In the genomic region with DNA sequence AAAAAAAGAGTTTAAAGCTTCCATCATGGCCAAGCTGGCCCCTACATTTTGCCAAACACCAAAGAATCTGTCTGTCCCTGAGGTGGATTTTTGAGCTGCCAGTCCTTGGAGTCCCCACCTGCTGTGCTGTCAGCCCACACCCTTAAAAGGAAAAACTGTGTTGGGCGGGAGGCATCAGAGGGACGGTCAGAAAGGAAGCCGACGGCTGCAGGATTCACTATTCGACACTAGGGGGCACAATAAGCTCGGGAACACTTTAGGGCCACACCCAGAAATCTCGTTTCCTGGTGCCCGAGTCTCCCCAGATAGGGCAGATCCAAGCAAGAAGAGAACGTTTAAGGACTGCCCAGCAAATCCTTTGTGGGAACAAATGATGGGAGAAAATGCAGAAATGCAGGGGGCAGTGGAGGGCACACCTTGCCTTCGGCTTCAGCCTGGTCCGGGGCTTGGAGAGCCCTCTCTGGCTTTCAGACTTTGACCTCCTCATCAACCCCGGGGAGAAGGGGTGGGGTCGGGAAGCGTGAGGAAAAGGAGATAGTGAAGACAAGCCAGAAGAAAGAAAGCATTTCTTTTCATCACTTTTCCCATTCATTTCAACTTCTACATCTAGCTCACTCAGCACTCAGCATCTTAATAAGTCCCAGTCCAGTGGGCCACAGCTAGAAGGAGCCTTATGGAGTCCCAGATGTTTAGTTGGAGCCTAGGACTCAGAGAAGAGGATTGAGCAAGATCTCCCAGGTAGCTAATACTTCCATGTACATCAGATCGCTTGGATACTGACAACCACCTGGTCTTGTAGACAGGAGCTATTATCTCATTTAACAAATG, we compare ENCODE assay signal across 8 cellular contexts. TPM values are rescaled to one million over a fixed set of nuclear protein-coding genes. Genes with fewer than 3 reads are reported as not detected.
A peak's percentile ranks its signal among the peaks of the same experiment; 100 is the strongest.
DNase-seq lines count a peak whose midpoint lies in the region; ATAC-seq, FAIRE-seq and TF ChIP-seq lines count a peak whose summit lies in the region.

No MANE protein-coding gene starts in this region.

- peak; percentile 85 to 86 for TF ChIP-seq RAD21 in A549 (conservative IDR thresholded peaks at IDR 0.05 in 1 of 2, IDR thresholded peaks at IDR 0.05 in 1 of 2)

- peak overlapping the region; percentile 83 to 91 for H3K27ac ChIP-seq in A549

- POLR2A ChIA-PET in A549 (lab: Yijun Ruan, JAX) = interaction anchor here (1.5 to 1.6 kb wide), 3 partner anchors 75 to 314 kb away, joined by 4 to 7 read pairs (median 5); partner anchors contain the start of gene MOV10

- FAIRE-seq in A549 (lab: Jason Lieb, UNC) = no peak

- H3K36me3 ChIP-seq in kidney epithelial cell (ENCODE audit: control insufficient read depth, insufficient read depth, low read length) = no peaks in the 10 kb centered on the region

- TF ChIP-seq EP300 in A549 (IDR thresholded peaks at IDR 0.05) = no peak

- CTCF ChIA-PET in A549 (lab: Yijun Ruan, JAX) = interaction anchor here (0.6 to 10.1 kb wide), 45 partner anchors 10 to 414 kb away, joined by 3 to 165 read pairs (median 5); partner anchors contain the start of genes MOV10, PPM1J and RHOC

- DNase-seq in A549 (ENCODE audit: low read depth in 1 of 2, low spot score in 1 of 2) (peak; percentile 74 to 90), NCI-H446 (lab: John Stamatoyannopoulos, UW) (peak; percentile 94 to 96), cerebellum (ENCODE audit: low spot score) (peak; percentile 90), kidney epithelial cell (ENCODE audit: low read depth) (peak; percentile 70)
- DNase-seq in stimulated activated CD4-positive, alpha-beta T cell treated with anti-CD3 and anti-CD28 coated beads, Interleukin-15, amount 100 ng/mL, for 24 hours = peak; percentile 84

- H3K4me2 ChIP-seq in A549 = peak overlapping the region; percentile 74

- no peaks in the 10 kb centered on the region for H3K9me3 ChIP-seq in A549

- WGBS in A549 (ENCODE audit: missing lambda C conversion rate) = 3% methylated on average over 15 of the region's 15 CpGs

- H3K4me1 ChIP-seq in A549 = peaks cover 30% of the 10 kb centered on the region

- peak; percentile 78 to 82 for ATAC-seq in A549
- peak; percentile 45 for ATAC-seq in GM18861 (IDR thresholded peaks at IDR 0.05; ENCODE audit: unreplicated experiment)
- ATAC-seq in HG03342 (IDR thresholded peaks at IDR 0.05; ENCODE audit: unreplicated experiment) = peak; percentile 56
- ATAC-seq in activated CD4-positive, CD25-positive, alpha-beta regulatory T cell treated with anti-CD3 and anti-CD28 coated beads, Interleukin-2, amount 50 U/mL, for 24 hours = peak; percentile 80 to 86

- TF ChIP-seq CTCF in A549 (IDR thresholded peaks at IDR 0.05) (peak; percentile 78), kidney epithelial cell (IDR thresholded peaks at IDR 0.05; ENCODE audit: insufficient read depth, low read length, poor library complexity, severe bottlenecking) (peak; percentile 84)

- H3K27me3 ChIP-seq in kidney epithelial cell (ENCODE audit: control insufficient read depth, insufficient read depth, low read length) = no peaks in the 10 kb centered on the region

- H3K4me3 ChIP-seq in A549 (peak overlapping the region; percentile 50), kidney epithelial cell (ENCODE audit: low read depth, low read length) (peak overlapping the region; percentile 25)

- TF ChIP-seq POLR2A in A549 (IDR thresholded peaks at IDR 0.05; ENCODE audit: low read length) = no peak

TF ChIP-seq in A549, 52 proteins besides CTCF, POLR2A, EP300 and RAD21:
- TF ChIP-seq PHF8 (IDR thresholded peaks at IDR 0.05; ENCODE audit: borderline replicate concordance, low read depth) = peak; percentile 29; the same call in 1 of the 2 replicates
- no peak for TF ChIP-seq NPAS2 (CRISPR knock-in tag; IDR thresholded peaks at IDR 0.05; ENCODE audit: borderline replicate concordance)
- no peak for TF ChIP-seq PBX3 (IDR thresholded peaks at IDR 0.05)
- TF ChIP-seq MAX (IDR thresholded peaks at IDR 0.05) = peak; percentile 28; the same call in 1 of the 2 replicates
- TF ChIP-seq KDM5A (IDR thresholded peaks at IDR 0.05) = peak; percentile 62
- TF ChIP-seq SMC3 (IDR thresholded peaks at IDR 0.05) = peak; percentile 66
- peak in 1 of 2 experiments; percentile 30; a peak in 1 of 4 replicates for TF ChIP-seq CEBPB (IDR thresholded peaks at IDR 0.05)
TF ChIP-seq in A549: peak in this region for 5.

RNA-seq across cellular contexts. Expression of gene CTTNBP2NL, which starts 5.0 kb away (rescaled TPM):
- polyA plus RNA-seq in A549 (2011; rRNA removed) (7.3 and 8.7 TPM in 2 replicates), A549 (2017; fragmentation: RNase III; extraction: RNeasy Plus Mini Kit Qiagen cat#74134 plus additional on column Dnase treatment) (4.9 to 5.8 TPM (median 5.8 TPM) in 3 replicates)
- polyA plus RNA-seq in A549 (2012; cell fraction: cytosol; rRNA removed) = 1.2 and 1.4 TPM in 2 replicates
- polyA plus RNA-seq in A549 (2012; cell fraction: nucleus; rRNA removed) = 0.99 and 1.1 TPM in 2 replicates
- polyA minus RNA-seq in A549 (2011; rRNA and poly(A)+ RNA removed) = 11.3 and 13.8 TPM in 2 replicates
- total RNA-seq in cerebellum (27.8 TPM), kidney epithelial cell (44.0 and 45.9 TPM in 2 replicates)

Comparison
In these comparisons a context has a peak if more than half of its experiments do, and no peak if none do; other contexts are left out.
1. Peak in every context shown above with its lines: DNase-seq, ATAC-seq, H3K4me3 ChIP-seq and H3K27ac ChIP-seq.